In the genomic region with DNA sequence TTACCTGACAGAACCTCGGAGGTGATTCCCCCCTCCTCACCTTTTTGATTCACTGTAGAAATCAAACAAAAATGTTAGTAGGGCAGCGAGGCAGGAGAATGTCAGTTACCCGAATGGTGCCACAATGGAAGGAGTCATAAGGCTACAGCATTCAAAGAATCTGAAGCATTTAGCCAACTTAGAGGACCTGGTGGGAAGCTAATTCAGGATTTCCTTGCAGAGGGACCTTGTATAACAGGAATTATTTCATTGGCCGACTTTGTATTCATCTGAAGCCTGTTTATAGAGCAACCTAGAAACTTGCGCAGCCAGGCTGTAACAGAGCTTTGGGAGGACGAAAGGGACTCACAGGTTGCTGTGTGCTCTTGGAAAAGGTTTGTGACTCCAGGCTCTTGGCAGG, we compare ENCODE assay signal across 16 cellular contexts.
"Had no signal": no experiment of that assay in that cellular context is flagged by ENCODE, and none has a peak within 500 bp of the region (broad histone marks: within the 10 kb centered on the region; RNA-seq: fewer than 3 reads in every experiment).

No MANE protein-coding gene starts in this region.

- H3K36me3 ChIP-seq: gastroesophageal sphincter, thyroid gland had no signal

- ATAC-seq: activated naive CD4-positive, alpha-beta T cell treated with anti-CD3 and anti-CD28 coated beads, Interleukin-2, amount 50 U/mL, for 72 hours; gastroesophageal sphincter; left lobe of liver had no signal

- H3K79me2 ChIP-seq: hepatocyte, parathyroid adenoma had no signal

- H3K9ac ChIP-seq: parathyroid adenoma had no signal

- H3K27ac ChIP-seq: gastroesophageal sphincter, hepatocyte, parathyroid adenoma, skin epidermis, thyroid gland had no signal

- DNase-seq: activated CD4-positive, alpha-beta T cell treated with anti-CD3 and anti-CD28 coated beads, Interleukin-2, amount 50 U/mL, for 4 hours; activated CD4-positive, CD25-positive, alpha-beta regulatory T cell treated with anti-CD3 and anti-CD28 coated beads, Interleukin-2, amount 50 U/mL, for 72 hours; activated effector memory CD4-positive, alpha-beta T cell treated with Interleukin-2 at 50 U/mL for 16 hours; activated T-cell treated with anti-CD3 and anti-CD28 coated beads, Interleukin-2, amount 50 U/mL, for 1 hour; amygdala; cortex of kidney; effector memory CD4-positive, alpha-beta T cell; retina; thyroid gland had no signal

- H3K9me3 ChIP-seq: gastroesophageal sphincter, thyroid gland had no signal

- H3K9me3 Mint-ChIP-seq: activated naive CD4-positive, alpha-beta T cell treated with anti-CD3 and anti-CD28 coated beads, Interleukin-2, amount 50 U/mL, for 72 hours had no signal

- H3K36me3 Mint-ChIP-seq: activated naive CD4-positive, alpha-beta T cell treated with anti-CD3 and anti-CD28 coated beads, Interleukin-2, amount 50 U/mL, for 72 hours; memory B cell had no signal

- H3K4me1 ChIP-seq: gastroesophageal sphincter, parathyroid adenoma, thyroid gland had no signal

- H3K27ac Mint-ChIP-seq: activated naive CD4-positive, alpha-beta T cell treated with anti-CD3 and anti-CD28 coated beads, Interleukin-2, amount 50 U/mL, for 72 hours; memory B cell had no signal

- H2AFZ ChIP-seq: hepatocyte, parathyroid adenoma had no signal

- H3K4me3 Mint-ChIP-seq: memory B cell had no signal

- H3K4me2 ChIP-seq: hepatocyte had no signal

- H3K27me3 ChIP-seq: gastroesophageal sphincter, hepatocyte, thyroid gland had no signal

- H3K4me1 Mint-ChIP-seq: memory B cell had no signal

- H3K4me3 ChIP-seq: gastroesophageal sphincter, hepatocyte, skin epidermis, thyroid gland had no signal
